ENCODE assay signal across 15 cellular contexts in the genomic region with DNA sequence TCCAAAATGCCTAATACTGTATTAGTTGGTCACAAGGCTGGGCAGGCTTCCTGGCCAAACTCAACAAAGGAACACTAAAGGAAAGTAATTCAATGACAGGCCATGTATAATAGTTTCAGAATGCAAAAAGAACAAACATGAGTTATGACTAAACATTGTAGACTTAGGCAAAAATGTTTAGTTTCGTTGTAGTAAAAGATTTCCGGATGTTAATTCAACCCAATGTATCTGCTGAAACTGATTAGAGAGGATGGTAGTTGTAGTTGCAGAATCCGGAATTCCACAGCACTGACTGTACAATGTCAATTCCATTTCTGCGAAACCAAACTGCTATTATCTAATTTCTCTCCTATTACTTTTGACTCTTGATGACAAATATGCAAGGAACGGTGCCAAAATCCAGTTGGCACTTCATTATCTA.
A peak's percentile ranks its signal among the peaks of the same experiment; 100 is the strongest.
DNase-seq lines count a peak whose midpoint lies in the region; ATAC-seq, FAIRE-seq and TF ChIP-seq lines count a peak whose summit lies in the region.
"Had no signal": no experiment of that assay in that cellular context is flagged by ENCODE, and none has a peak within 500 bp of the region (broad histone marks: within the 10 kb centered on the region; RNA-seq: fewer than 3 reads in every experiment).

No MANE protein-coding gene starts in this region.

- no peaks in the 10 kb centered on the region for H3K9me3 ChIP-seq in keratinocyte (ENCODE audit: control insufficient read depth, low read depth, low read length)
- H3K9me3 ChIP-seq in upper lobe of right lung: no peaks in the 10 kb centered on the region
- H3K9me3 ChIP-seq: BLaER1 treated with 17β-estradiol and CSF1 and Interleukin-3, amounts not matched to agents 10 nM and 100 nM had no signal

- H3K4me3 Mint-ChIP-seq in endothelial cell (ENCODE audit: unreplicated experiment): no peak overlapping the region
- H3K4me3 Mint-ChIP-seq: activated B cell treated with CpG ODN at 0.5 μM for 24 hours; dendritic cell treated with granulocyte-macrophage colony-stimulating factor and Interleukin-4, amounts not matched to agents 40 ng/mL and 50 ng/mL, for 4 days; nephron had no signal

- POLR2A ChIA-PET in AG04449 (lab: Yijun Ruan, JAX): interaction anchor here (0.7 kb wide), 1 partner anchor 71 kb away, joined by 3 read pairs; no protein-coding TSS in a partner anchor

- no peaks in the 10 kb centered on the region for H3K27me3 ChIP-seq in bronchial epithelial cell (ENCODE audit: control insufficient read depth, insufficient read depth, low read length)
- no peaks in the 10 kb centered on the region for H3K27me3 ChIP-seq in keratinocyte (ENCODE audit: control insufficient read depth, extremely low read depth, insufficient read depth, low read length)
- no peaks in the 10 kb centered on the region for H3K27me3 ChIP-seq in upper lobe of right lung
- H3K27me3 ChIP-seq: BLaER1 treated with 17β-estradiol and CSF1 and Interleukin-3, amounts not matched to agents 10 nM and 100 nM had no signal

- no peaks in the 10 kb centered on the region for H3K9me3 Mint-ChIP-seq in endothelial cell (ENCODE audit: unreplicated experiment)
- H3K9me3 Mint-ChIP-seq: activated B cell treated with CpG ODN at 0.5 μM for 24 hours, nephron had no signal

- DNase-seq in AG04449 (ENCODE audit: low read depth, low spot score): peak; percentile 98
- peak; percentile 98 for DNase-seq in LHCN-M2 (ENCODE audit: low read depth)
- DNase-seq in bronchial epithelial cell (ENCODE audit: low read depth): peak; percentile 99
- peak; percentile 89 for DNase-seq in keratinocyte (ENCODE audit: low read depth, low spot score)
- DNase-seq in endothelial cell (ENCODE audit: low spot score): no peak
- DNase-seq in NCI-H748 treated with DMSO at 0.1 percent for 48 hours (lab: John Stamatoyannopoulos, UW): no peak
- DNase-seq in upper lobe of right lung: no peak
- no peak for DNase-seq in Kasumi-1 (lab: John Stamatoyannopoulos, UW)
- DNase-seq: activated B cell treated with CpG ODN at 0.5 μM for 24 hours; NCI-H2029 treated with DMSO at 0.1 percent for 48 hours; stimulated activated CD4-positive, alpha-beta T cell treated with anti-CD3 and anti-CD28 coated beads, Interleukin-2, amount 100 ng/mL, for 48 hours; substantia nigra had no signal

- dilution Hi-C loops in keratinocyte (cut with MboI; ENCODE audit: extremely low pct_ligation_motif_present, low sequenced_read_pairs): no loop called here

- H2AFZ ChIP-seq in keratinocyte (ENCODE audit: control insufficient read depth, low read length): no peak overlapping the region

- ATAC-seq in upper lobe of right lung: no peak

- H3K4me3 ChIP-seq in AG04449 (ENCODE audit: low read depth, low read length) (no peak overlapping the region), bronchial epithelial cell (ENCODE audit: low read depth, low read length) (no peak overlapping the region), keratinocyte (ENCODE audit: control insufficient read depth in 2 of 3, extremely low read depth in 1 of 3, insufficient read depth in 2 of 3, low read depth in 1 of 3, low read length in 3 of 3) (no peak overlapping the region), upper lobe of right lung (no peak overlapping the region)
- H3K4me3 ChIP-seq: BLaER1 treated with 17β-estradiol and CSF1 and Interleukin-3, amounts not matched to agents 10 nM and 100 nM had no signal

- no peaks in the 10 kb centered on the region for H4K20me1 ChIP-seq in keratinocyte (ENCODE audit: control insufficient read depth, extremely low read depth, insufficient read depth, low read length)
- H4K20me1 ChIP-seq: BLaER1 treated with 17β-estradiol and CSF1 and Interleukin-3, amounts not matched to agents 10 nM and 100 nM had no signal

- H3K4me2 ChIP-seq in keratinocyte (ENCODE audit: control insufficient read depth, extremely low read depth, insufficient read depth, low read depth, low read length): peak overlapping the region; percentile 10
- H3K4me2 ChIP-seq: BLaER1 treated with 17β-estradiol and CSF1 and Interleukin-3, amounts not matched to agents 10 nM and 100 nM had no signal

- no peaks in the 10 kb centered on the region for H3K4me1 Mint-ChIP-seq in endothelial cell (ENCODE audit: unreplicated experiment)
- H3K4me1 Mint-ChIP-seq: activated B cell treated with CpG ODN at 0.5 μM for 24 hours, nephron had no signal

- no peaks in the 10 kb centered on the region for H3K36me3 ChIP-seq in bronchial epithelial cell (ENCODE audit: control insufficient read depth, insufficient read depth, low read length)
- H3K36me3 ChIP-seq in keratinocyte (ENCODE audit: control insufficient read depth in 2 of 2, extremely low read depth in 1 of 2, insufficient read depth in 2 of 2, low read length in 2 of 2): peaks cover 0 to 4% of the 10 kb centered on the region in 2 experiments
- H3K36me3 ChIP-seq in upper lobe of right lung: no peaks in the 10 kb centered on the region
- H3K36me3 ChIP-seq: BLaER1 treated with 17β-estradiol and CSF1 and Interleukin-3, amounts not matched to agents 10 nM and 100 nM had no signal

- peak overlapping the region; percentile 66 for H3K9ac ChIP-seq in keratinocyte (ENCODE audit: control insufficient read depth, extremely low read depth, insufficient read depth, low read length)
- H3K9ac ChIP-seq: BLaER1 treated with 17β-estradiol and CSF1 and Interleukin-3, amounts not matched to agents 10 nM and 100 nM had no signal

- H3K4me1 ChIP-seq in keratinocyte (ENCODE audit: control insufficient read depth, extremely low read depth, insufficient read depth, low read length): peaks cover 59% of the 10 kb centered on the region
- no peaks in the 10 kb centered on the region for H3K4me1 ChIP-seq in upper lobe of right lung
- H3K4me1 ChIP-seq: BLaER1 treated with 17β-estradiol and CSF1 and Interleukin-3, amounts not matched to agents 10 nM and 100 nM had no signal

- intact Hi-C loops in upper lobe of right lung (cut with DNase I): no loop called here

- TF ChIP-seq CTCF in AG04449 (IDR thresholded peaks at IDR 0.05; ENCODE audit: insufficient read depth, low read length, missing control alignments) (no peak), bronchial epithelial cell (IDR thresholded peaks at IDR 0.05; ENCODE audit: insufficient read depth, low read length, severe bottlenecking) (no peak), keratinocyte (optimal IDR thresholded peaks at IDR 0.05 in 1 of 3, IDR thresholded peaks at IDR 0.05 in 1 of 3, conservative IDR thresholded peaks at IDR 0.05 in 1 of 3; ENCODE audit: extremely low read depth in 1 of 3, insufficient read depth in 2 of 3, low read length in 3 of 3) (no peak), endothelial cell (IDR thresholded peaks at IDR 0.05; ENCODE audit: unreplicated experiment) (no peak), upper lobe of right lung (IDR thresholded peaks at IDR 0.05) (no peak)

- H3K36me3 Mint-ChIP-seq in endothelial cell (ENCODE audit: low read depth, unreplicated experiment): no peaks in the 10 kb centered on the region

- no peaks in the 10 kb centered on the region for H3K27me3 Mint-ChIP-seq in endothelial cell (ENCODE audit: unreplicated experiment)
- H3K27me3 Mint-ChIP-seq: activated B cell treated with CpG ODN at 0.5 μM for 24 hours; dendritic cell treated with granulocyte-macrophage colony-stimulating factor and Interleukin-4, amounts not matched to agents 40 ng/mL and 50 ng/mL, for 4 days had no signal

- FAIRE-seq in bronchial epithelial cell (lab: Jason Lieb, UNC) (no peak), keratinocyte (lab: Jason Lieb, UNC) (peak; percentile 91)

- peak overlapping the region; percentile 96 for H3K27ac ChIP-seq in keratinocyte (ENCODE audit: control insufficient read depth, insufficient read depth, low read length)
- H3K27ac ChIP-seq in upper lobe of right lung: no peak overlapping the region
- H3K27ac ChIP-seq: BLaER1 treated with 17β-estradiol and CSF1 and Interleukin-3, amounts not matched to agents 10 nM and 100 nM had no signal

- no peaks in the 10 kb centered on the region for H3K79me2 ChIP-seq in keratinocyte (ENCODE audit: control insufficient read depth, insufficient read depth, low read length)

- H3K9me1 ChIP-seq in keratinocyte (ENCODE audit: control insufficient read depth, extremely low read depth, insufficient read depth, low read length): no peaks in the 10 kb centered on the region

- H3K27ac Mint-ChIP-seq in endothelial cell (ENCODE audit: unreplicated experiment): no peak overlapping the region
- H3K27ac Mint-ChIP-seq: activated B cell treated with CpG ODN at 0.5 μM for 24 hours; dendritic cell treated with granulocyte-macrophage colony-stimulating factor and Interleukin-4, amounts not matched to agents 40 ng/mL and 50 ng/mL, for 4 days; nephron had no signal

- CTCF ChIA-PET in AG04449 (lab: Yijun Ruan, JAX): interaction anchor here (1.0 kb wide), 1 partner anchor 116 kb away, joined by 3 read pairs; no protein-coding TSS in a partner anchor

Comparison
In these comparisons a context has a peak if more than half of its experiments do, and no peak if none do; other contexts are left out.
1. DNase-seq: peak in AG04449 (single experiment), LHCN-M2 (single experiment), bronchial epithelial cell (single experiment) and keratinocyte (single experiment); none in endothelial cell (single experiment), NCI-H748 treated with DMSO at 0.1 percent for 48 hours (single experiment), upper lobe of right lung (single experiment) and Kasumi-1 (0 of 2).